ENCODE assay signal across 1 cellular context in genomic region chr14:53999061-53999488, GRCh38.
TF ChIP-seq lines count a peak whose summit lies in the region.

No MANE protein-coding gene starts in this region.

TF ChIP-seq in IMR-90, 13 proteins besides CTCF, POLR2A, EP300 and RAD21:
- TF ChIP-seq SMC3 (IDR thresholded peaks at IDR 0.05; ENCODE audit: low read depth, low read length): no peak
